ENCODE assay signal across 12 cellular contexts in the genomic region with DNA sequence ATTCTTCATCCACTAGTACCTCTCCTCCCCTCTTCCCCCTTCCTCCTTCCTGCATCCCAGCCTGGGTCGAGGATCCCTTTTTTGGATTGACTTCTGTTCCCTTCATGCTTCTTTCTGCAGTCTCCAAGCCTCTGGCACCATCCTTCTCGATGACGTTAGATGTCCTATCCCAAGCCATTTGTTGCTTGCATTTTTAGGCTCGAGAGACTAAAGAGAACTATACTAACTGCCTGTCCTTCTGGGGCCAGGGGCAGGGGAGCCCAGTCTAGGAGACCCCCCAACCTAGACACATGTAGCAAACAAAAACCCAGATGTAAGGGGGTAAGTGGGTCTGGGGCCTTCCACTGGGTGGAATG. TPM values are rescaled to one million over a fixed set of nuclear protein-coding genes. Genes with fewer than 3 reads are reported as not detected.
DNase-seq lines count a peak whose midpoint lies in the region; ATAC-seq and TF ChIP-seq lines count a peak whose summit lies in the region.
"Had no signal": no experiment of that assay in that cellular context is flagged by ENCODE, and none has a peak within 500 bp of the region (broad histone marks: within the 10 kb centered on the region; RNA-seq: fewer than 3 reads in every experiment).

No MANE protein-coding gene starts in this region.

- TF ChIP-seq CTCF in nephron progenitor cell (IDR thresholded peaks at IDR 0.05), result no peak
- TF ChIP-seq CTCF in type B pancreatic cell (conservative IDR thresholded peaks at IDR 0.05), result no peak

- no peak for DNase-seq in activated naive CD4-positive, alpha-beta T cell treated with anti-CD3 and anti-CD28 coated beads for 36 hours
- DNase-seq in cerebellar cortex (ENCODE audit: low spot score) (peak; percentile 33), nephron progenitor cell (no peak), type B pancreatic cell (ENCODE audit: extremely low spot score, unreplicated experiment) (no peak), NCI-H82 treated with DMSO at 0.1 percent for 48 hours (lab: John Stamatoyannopoulos, UW; ENCODE audit: unreplicated experiment) (no peak)
- DNase-seq in stimulated activated CD4-positive, alpha-beta T cell treated with anti-CD3 and anti-CD28 coated beads, Interleukin-4, amount 100 ng/mL, for 24 hours, result no peak
- DNase-seq: activated CD8-positive, alpha-beta memory T cell treated with anti-CD3 and anti-CD28 coated beads, Interleukin-2, amount 50 U/mL, for 4 hours; NCI-H1930 had no signal

- no peaks in the 10 kb centered on the region for H3K9me3 Mint-ChIP-seq in activated naive CD4-positive, alpha-beta T cell treated with anti-CD3 and anti-CD28 coated beads, Interleukin-2, amount 50 U/mL, for 24 hours
- no peaks in the 10 kb centered on the region for H3K9me3 Mint-ChIP-seq in activated naive CD4-positive, alpha-beta T cell treated with anti-CD3 and anti-CD28 coated beads for 36 hours
- H3K9me3 Mint-ChIP-seq in nephron progenitor cell, result no peaks in the 10 kb centered on the region
- no peaks in the 10 kb centered on the region for H3K9me3 Mint-ChIP-seq in type B pancreatic cell
- H3K9me3 Mint-ChIP-seq: T-helper 1 cell treated with Interleukin-12 subunit alpha and Interleukin-12 subunit beta and Interleukin-4 antibody, amounts not matched to agents 30 μg/mL and 1 μg/mL, for 36 hours had no signal

- no peak for ATAC-seq in GM18498 (IDR thresholded peaks at IDR 0.05; ENCODE audit: unreplicated experiment)

- H3K4me1 Mint-ChIP-seq in activated naive CD4-positive, alpha-beta T cell treated with anti-CD3 and anti-CD28 coated beads, Interleukin-2, amount 50 U/mL, for 24 hours, result peaks cover 8% of the 10 kb centered on the region
- H3K4me1 Mint-ChIP-seq in activated naive CD4-positive, alpha-beta T cell treated with anti-CD3 and anti-CD28 coated beads for 36 hours (ENCODE audit: low read depth), result peaks cover 13% of the 10 kb centered on the region
- peaks cover 16% of the 10 kb centered on the region for H3K4me1 Mint-ChIP-seq in nephron progenitor cell
- H3K4me1 Mint-ChIP-seq in type B pancreatic cell (ENCODE audit: unreplicated experiment), result peaks cover 4% of the 10 kb centered on the region

- H3K36me3 Mint-ChIP-seq in activated naive CD4-positive, alpha-beta T cell treated with anti-CD3 and anti-CD28 coated beads, Interleukin-2, amount 50 U/mL, for 24 hours, result no peaks in the 10 kb centered on the region
- H3K36me3 Mint-ChIP-seq in activated naive CD4-positive, alpha-beta T cell treated with anti-CD3 and anti-CD28 coated beads for 36 hours (ENCODE audit: low read depth), result no peaks in the 10 kb centered on the region
- H3K36me3 Mint-ChIP-seq in nephron progenitor cell (ENCODE audit: low read depth), result peaks cover 10% of the 10 kb centered on the region
- no peaks in the 10 kb centered on the region for H3K36me3 Mint-ChIP-seq in type B pancreatic cell

- no peaks in the 10 kb centered on the region for H3K27me3 Mint-ChIP-seq in activated naive CD4-positive, alpha-beta T cell treated with anti-CD3 and anti-CD28 coated beads, Interleukin-2, amount 50 U/mL, for 24 hours
- no peaks in the 10 kb centered on the region for H3K27me3 Mint-ChIP-seq in activated naive CD4-positive, alpha-beta T cell treated with anti-CD3 and anti-CD28 coated beads for 36 hours (ENCODE audit: low read depth)
- H3K27me3 Mint-ChIP-seq in nephron progenitor cell (ENCODE audit: low read depth, poor library complexity), result no peaks in the 10 kb centered on the region
- no peaks in the 10 kb centered on the region for H3K27me3 Mint-ChIP-seq in type B pancreatic cell
- H3K27me3 Mint-ChIP-seq: progenitor cell of endocrine pancreas had no signal

- no peak overlapping the region for H3K4me3 Mint-ChIP-seq in activated naive CD4-positive, alpha-beta T cell treated with anti-CD3 and anti-CD28 coated beads, Interleukin-2, amount 50 U/mL, for 24 hours
- no peak overlapping the region for H3K4me3 Mint-ChIP-seq in activated naive CD4-positive, alpha-beta T cell treated with anti-CD3 and anti-CD28 coated beads for 36 hours
- H3K4me3 Mint-ChIP-seq in nephron progenitor cell (no peak overlapping the region), type B pancreatic cell (no peak overlapping the region)
- H3K4me3 Mint-ChIP-seq: T-helper 1 cell treated with Interleukin-12 subunit alpha and Interleukin-12 subunit beta and Interleukin-4 antibody, amounts not matched to agents 30 μg/mL and 1 μg/mL, for 36 hours had no signal

- H3K27ac Mint-ChIP-seq in activated naive CD4-positive, alpha-beta T cell treated with anti-CD3 and anti-CD28 coated beads, Interleukin-2, amount 50 U/mL, for 24 hours, result peak overlapping the region; percentile 68
- no peak overlapping the region for H3K27ac Mint-ChIP-seq in activated naive CD4-positive, alpha-beta T cell treated with anti-CD3 and anti-CD28 coated beads for 36 hours
- peak overlapping the region; percentile 87 for H3K27ac Mint-ChIP-seq in nephron progenitor cell
- H3K27ac Mint-ChIP-seq in type B pancreatic cell, result peak overlapping the region; percentile 58
- H3K27ac Mint-ChIP-seq: progenitor cell of endocrine pancreas; T-helper 1 cell treated with Interleukin-12 subunit alpha and Interleukin-12 subunit beta and Interleukin-4 antibody, amounts not matched to agents 30 μg/mL and 1 μg/mL, for 36 hours had no signal

- CTCF ChIA-PET in activated naive CD4-positive, alpha-beta T cell treated with anti-CD3 and anti-CD28 coated beads for 36 hours (lab: Charles Lee), result interaction anchor here (0.7 kb wide), 1 partner anchor 55 kb away, joined by 3 read pairs; no protein-coding TSS in a partner anchor

- intact Hi-C loops in activated naive CD4-positive, alpha-beta T cell treated with anti-CD3 and anti-CD28 coated beads for 36 hours (cut with micrococcal nuclease), result no loop called here

RNA-seq across cellular contexts. Expression of a gene that starts 23.9 kb away (rescaled TPM):
- total RNA-seq in activated naive CD4-positive, alpha-beta T cell treated with anti-CD3 and anti-CD28 coated beads for 36 hours, result 10 to 100 TPM; 19.1 to 21.4 TPM
- total RNA-seq in type B pancreatic cell (ENCODE audit: low replicate concordance), result 41.9 and 49.7 TPM in 2 replicates

RNA-seq across cellular contexts. Expression of a gene that starts 35.7 kb away (rescaled TPM):
- total RNA-seq in activated naive CD4-positive, alpha-beta T cell treated with anti-CD3 and anti-CD28 coated beads for 36 hours, result 10 to 100 TPM; 98.5 to 99.1 TPM
- 7.1 and 7.4 TPM in 2 replicates for total RNA-seq in type B pancreatic cell (ENCODE audit: low replicate concordance)

RNA-seq across cellular contexts. Expression of a gene that starts 43.5 kb away (rescaled TPM):
- 10 to 100 TPM; 48.7 to 50.2 TPM for total RNA-seq in activated naive CD4-positive, alpha-beta T cell treated with anti-CD3 and anti-CD28 coated beads for 36 hours
- total RNA-seq in type B pancreatic cell (ENCODE audit: low replicate concordance), result 33.0 and 59.8 TPM in 2 replicates

RNA-seq across cellular contexts. Expression of a gene that starts 46.6 kb away (rescaled TPM):
- total RNA-seq in activated naive CD4-positive, alpha-beta T cell treated with anti-CD3 and anti-CD28 coated beads for 36 hours, result 10 to 100 TPM; 65.0 to 68.7 TPM
- total RNA-seq in type B pancreatic cell (ENCODE audit: low replicate concordance), result 43.0 and 49.9 TPM in 2 replicates

Comparison
In these comparisons a context has a peak if more than half of its experiments do, and no peak if none do; other contexts are left out.
1. RNA of a gene that starts 35.7 kb away (total RNA-seq): 98.5 to 99.1 TPM in activated naive CD4-positive, alpha-beta T cell treated with anti-CD3 and anti-CD28 coated beads for 36 hours; 7.1 to 7.4 TPM in type B pancreatic cell; every median in the first group is over 10 times any median in the second.